In the genomic region with DNA sequence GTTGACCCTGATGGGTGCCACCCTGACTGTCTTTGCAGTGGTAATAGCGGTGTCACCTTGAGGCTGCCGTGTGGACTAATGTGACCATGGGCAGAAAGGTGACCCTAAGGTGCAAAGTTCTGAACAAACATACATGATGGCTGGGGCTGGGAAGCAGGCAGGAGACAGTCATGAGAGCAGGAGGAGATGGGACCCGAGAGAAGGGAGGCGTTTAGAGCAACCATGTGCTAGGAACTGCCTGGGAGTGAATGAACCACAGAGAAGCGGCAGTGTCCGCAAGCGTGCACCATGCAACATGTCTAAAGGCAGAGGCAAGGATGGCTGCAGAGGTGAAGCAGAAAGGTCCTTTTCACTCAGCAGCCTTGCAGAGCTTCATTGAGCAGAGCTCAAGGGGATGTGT, we compare ENCODE assay signal across 29 cellular contexts.
"Had no signal": no experiment of that assay in that cellular context is flagged by ENCODE, and none has a peak within 500 bp of the region (broad histone marks: within the 10 kb centered on the region; RNA-seq: fewer than 3 reads in every experiment).

No MANE protein-coding gene starts in this region.

- H3K79me2 ChIP-seq: parathyroid adenoma had no signal

- H2AFZ ChIP-seq: parathyroid adenoma had no signal

- H3K4me3 ChIP-seq: ovary, psoas muscle, right lobe of liver, sigmoid colon, stomach, thoracic aorta, thyroid gland, tibial nerve, vagina had no signal

- H3K4me1 ChIP-seq: parathyroid adenoma, psoas muscle, right lobe of liver, thyroid gland, vagina had no signal

- H3K36me3 ChIP-seq: ovary, right lobe of liver, sigmoid colon, stomach, thoracic aorta, thyroid gland, tibial nerve, vagina had no signal

- H3K4me1 Mint-ChIP-seq: naive B cell; stimulated activated effector memory CD8-positive, alpha-beta T cell treated with anti-CD3 and anti-CD28 coated beads, Interleukin-12 subunit alpha, Interleukin-12 subunit beta, amount 100 ng/mL, for 72 hours; stimulated activated naive B cell treated with anti-CD40 and anti-IgM and Interleukin-4, amounts not matched to agents 10 μg/mL and 1 μg/mL and 100 μg/mL, for 72 hours had no signal

- H3K9me3 ChIP-seq: ovary, psoas muscle, right lobe of liver, sigmoid colon, stomach, thoracic aorta, thyroid gland, tibial nerve, vagina had no signal

- H3K27ac Mint-ChIP-seq: naive B cell; natural killer cell treated with Interleukin-12 subunit alpha and Interleukin-12 subunit beta and Interleukin-15 and Interleukin-18, amount 100 ng/mL, for 72 hours; nephron progenitor cell; progenitor cell of endocrine pancreas; stimulated activated effector memory CD8-positive, alpha-beta T cell treated with anti-CD3 and anti-CD28 coated beads, Interleukin-12 subunit alpha, Interleukin-12 subunit beta, amount 100 ng/mL, for 72 hours; stimulated activated naive B cell treated with anti-CD40 and anti-IgM and Interleukin-4, amounts not matched to agents 10 μg/mL and 1 μg/mL and 100 μg/mL, for 72 hours; stimulated activated naive CD8-positive, alpha-beta T cell treated with anti-CD3 and anti-CD28 coated beads, Interleukin-15, Interleukin-2, amounts not matched to agents 100 ng/mL and 50 ng/mL, for 24 hours; type B pancreatic cell had no signal

- H3K36me3 Mint-ChIP-seq: naive B cell; naive thymus-derived CD8-positive, alpha-beta T cell; natural killer cell treated with Interleukin-12 subunit alpha and Interleukin-12 subunit beta and Interleukin-15 and Interleukin-18, amount 100 ng/mL, for 72 hours; stimulated activated effector memory CD8-positive, alpha-beta T cell treated with anti-CD3 and anti-CD28 coated beads, Interleukin-12 subunit alpha, Interleukin-12 subunit beta, amount 100 ng/mL, for 72 hours; stimulated activated naive B cell treated with anti-CD40 and anti-IgM and Interleukin-4, amounts not matched to agents 10 μg/mL and 1 μg/mL and 100 μg/mL, for 72 hours; type B pancreatic cell had no signal

- ATAC-seq: naive thymus-derived CD8-positive, alpha-beta T cell; natural killer cell treated with Interleukin-12 subunit alpha and Interleukin-12 subunit beta and Interleukin-15 and Interleukin-18, amount 100 ng/mL, for 72 hours; psoas muscle; right cardiac atrium; stimulated activated effector memory CD8-positive, alpha-beta T cell treated with anti-CD3 and anti-CD28 coated beads, Interleukin-12 subunit alpha, Interleukin-12 subunit beta, amount 100 ng/mL, for 72 hours; stimulated activated naive B cell treated with anti-CD40 and anti-IgM and Interleukin-4, amounts not matched to agents 10 μg/mL and 1 μg/mL and 100 μg/mL, for 72 hours had no signal

- H3K27me3 ChIP-seq: ovary, right lobe of liver, sigmoid colon, stomach, thyroid gland, tibial nerve, vagina had no signal

- H3K27me3 Mint-ChIP-seq: naive B cell; naive thymus-derived CD8-positive, alpha-beta T cell; natural killer cell treated with Interleukin-12 subunit alpha and Interleukin-12 subunit beta and Interleukin-15 and Interleukin-18, amount 100 ng/mL, for 72 hours; stimulated activated naive B cell treated with anti-CD40 and anti-IgM and Interleukin-4, amounts not matched to agents 10 μg/mL and 1 μg/mL and 100 μg/mL, for 72 hours; stimulated activated naive CD8-positive, alpha-beta T cell treated with anti-CD3 and anti-CD28 coated beads, Interleukin-15, Interleukin-2, amounts not matched to agents 100 ng/mL and 50 ng/mL, for 24 hours had no signal

- H3K4me3 Mint-ChIP-seq: naive B cell; natural killer cell treated with Interleukin-12 subunit alpha and Interleukin-12 subunit beta and Interleukin-15 and Interleukin-18, amount 100 ng/mL, for 72 hours; nephron progenitor cell; neural crest cell; stimulated activated effector memory CD8-positive, alpha-beta T cell treated with anti-CD3 and anti-CD28 coated beads, Interleukin-12 subunit alpha, Interleukin-12 subunit beta, amount 100 ng/mL, for 72 hours; stimulated activated naive B cell treated with anti-CD40 and anti-IgM and Interleukin-4, amounts not matched to agents 10 μg/mL and 1 μg/mL and 100 μg/mL, for 72 hours; stimulated activated naive CD8-positive, alpha-beta T cell treated with anti-CD3 and anti-CD28 coated beads, Interleukin-15, Interleukin-2, amounts not matched to agents 100 ng/mL and 50 ng/mL, for 24 hours; type B pancreatic cell had no signal

- H3K9ac ChIP-seq: parathyroid adenoma had no signal

- H3K9me3 Mint-ChIP-seq: natural killer cell treated with Interleukin-12 subunit alpha and Interleukin-12 subunit beta and Interleukin-15 and Interleukin-18, amount 100 ng/mL, for 72 hours; nephron progenitor cell; neural crest cell; stimulated activated naive B cell treated with anti-CD40 and anti-IgM and Interleukin-4, amounts not matched to agents 10 μg/mL and 1 μg/mL and 100 μg/mL, for 72 hours; stimulated activated naive CD8-positive, alpha-beta T cell treated with anti-CD3 and anti-CD28 coated beads, Interleukin-15, Interleukin-2, amounts not matched to agents 100 ng/mL and 50 ng/mL, for 24 hours; type B pancreatic cell had no signal

- DNase-seq: naive B cell; naive thymus-derived CD8-positive, alpha-beta T cell; nephron progenitor cell; occipital lobe; ovary; posterior cingulate gyrus; psoas muscle; right cardiac atrium; right lobe of liver; sigmoid colon; small intestine; stimulated activated CD4-positive, alpha-beta T cell treated with anti-CD3 and anti-CD28 coated beads, Interleukin-15, amount 100 ng/mL, for 24 hours; stimulated activated CD4-positive, alpha-beta T cell treated with anti-CD3 and anti-CD28 coated beads, Interleukin-2, amount 100 ng/mL, for 24 hours; stimulated activated CD4-positive, alpha-beta T cell treated with anti-CD3 and anti-CD28 coated beads, Interleukin-2, amount 100 ng/mL, for 48 hours; stimulated activated CD4-positive, alpha-beta T cell treated with anti-CD3 and anti-CD28 coated beads, Interleukin-4, amount 100 ng/mL, for 24 hours; stimulated activated naive B cell treated with anti-CD40 and anti-IgM and Interleukin-4, amounts not matched to agents 10 μg/mL and 1 μg/mL and 100 μg/mL, for 72 hours; stimulated activated naive CD4-positive, alpha-beta T cell treated with Interleukin-2 at 50 U/mL for 16 hours; stomach; thyroid gland had no signal

- H3K27ac ChIP-seq: ovary, parathyroid adenoma, psoas muscle, right lobe of liver, sigmoid colon, stomach, thoracic aorta, thyroid gland, tibial nerve, vagina had no signal
